ENCODE assay signal across 10 cellular contexts in the genomic region with DNA sequence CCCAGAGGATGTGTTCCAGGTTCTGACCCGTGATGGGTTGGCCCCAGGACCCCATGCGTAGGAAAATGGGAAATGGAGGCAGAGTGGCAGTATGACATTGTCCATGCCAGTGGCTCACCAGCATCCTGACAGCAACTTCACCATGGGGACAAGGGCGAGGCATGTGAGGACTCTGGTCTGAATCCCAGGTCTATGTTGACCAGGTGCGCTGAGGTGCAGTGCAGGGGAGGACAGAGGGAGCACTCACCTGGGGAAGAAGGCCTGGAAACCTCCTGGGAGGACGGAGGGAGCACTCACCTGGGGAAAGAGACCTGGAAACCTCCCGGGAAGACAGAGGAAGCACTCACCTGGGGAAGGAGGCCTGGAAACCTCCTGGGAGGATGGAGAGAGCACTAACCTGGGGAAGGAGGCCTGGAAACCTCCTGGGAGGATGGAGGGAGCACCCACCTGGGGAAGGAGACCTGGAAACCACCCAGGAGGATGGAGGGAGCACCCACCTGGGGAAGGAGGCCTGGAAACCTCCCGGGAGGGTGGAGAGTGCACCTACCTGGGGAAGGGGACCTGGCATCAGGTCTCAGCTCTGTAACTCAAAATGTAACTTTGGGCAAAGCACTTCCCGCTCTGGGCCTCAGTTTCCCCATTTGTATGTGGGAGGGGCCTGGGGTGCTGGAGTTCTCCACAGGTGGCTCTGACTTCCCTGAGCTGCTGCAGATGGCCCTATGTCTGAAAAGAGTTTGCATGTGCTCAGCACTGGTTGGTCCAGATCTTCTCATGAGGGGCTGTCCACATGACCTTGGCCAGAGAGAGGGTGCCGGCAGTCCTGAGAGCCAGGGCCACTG. TPM values are rescaled to one million over a fixed set of nuclear protein-coding genes. Genes with fewer than 3 reads are reported as not detected.
A peak's percentile ranks its signal among the peaks of the same experiment; 100 is the strongest.
DNase-seq lines count a peak whose midpoint lies in the region; ATAC-seq, FAIRE-seq and TF ChIP-seq lines count a peak whose summit lies in the region.
"Had no signal": no experiment of that assay in that cellular context is flagged by ENCODE, and none has a peak within 500 bp of the region (broad histone marks: within the 10 kb centered on the region; RNA-seq: fewer than 3 reads in every experiment).

No MANE protein-coding gene starts in this region.

- no peaks in the 10 kb centered on the region for H3K4me1 ChIP-seq in mucosa of descending colon (ENCODE audit: low read depth)

- peaks cover 8% of the 10 kb centered on the region for H3K27me3 Mint-ChIP-seq in activated naive CD8-positive, alpha-beta T cell treated with anti-CD3 and anti-CD28 coated beads, Interleukin-2, amount 10 ng/mL, durations not matched to agents 7 days and 5 days
- H3K27me3 Mint-ChIP-seq in activated naive CD8-positive, alpha-beta T cell treated with anti-CD3 and anti-CD28 coated beads, Interleukin-2, amount 50 U/mL, for 24 hours: no peaks in the 10 kb centered on the region

- peak overlapping the region; percentile 84 for H3K27ac Mint-ChIP-seq in activated naive CD8-positive, alpha-beta T cell treated with anti-CD3 and anti-CD28 coated beads, Interleukin-2, amount 10 ng/mL, durations not matched to agents 7 days and 5 days
- no peak overlapping the region for H3K27ac Mint-ChIP-seq in activated naive CD8-positive, alpha-beta T cell treated with anti-CD3 and anti-CD28 coated beads, Interleukin-2, amount 50 U/mL, for 24 hours
- H3K27ac Mint-ChIP-seq: T-helper 1 cell treated with Interleukin-12 subunit alpha and Interleukin-12 subunit beta and Interleukin-4 antibody, amounts not matched to agents 30 μg/mL and 1 μg/mL, for 36 hours had no signal

- H3K9me3 Mint-ChIP-seq in activated naive CD8-positive, alpha-beta T cell treated with anti-CD3 and anti-CD28 coated beads, Interleukin-2, amount 10 ng/mL, durations not matched to agents 7 days and 5 days: no peaks in the 10 kb centered on the region
- no peaks in the 10 kb centered on the region for H3K9me3 Mint-ChIP-seq in activated naive CD8-positive, alpha-beta T cell treated with anti-CD3 and anti-CD28 coated beads, Interleukin-2, amount 50 U/mL, for 24 hours
- H3K9me3 Mint-ChIP-seq: T-helper 1 cell treated with Interleukin-12 subunit alpha and Interleukin-12 subunit beta and Interleukin-4 antibody, amounts not matched to agents 30 μg/mL and 1 μg/mL, for 36 hours had no signal

- DNase-seq in activated naive CD8-positive, alpha-beta T cell treated with anti-CD3 and anti-CD28 coated beads, Interleukin-2, amount 10 ng/mL, durations not matched to agents 7 days and 5 days: no peak
- no peak for DNase-seq in activated naive CD8-positive, alpha-beta T cell treated with anti-CD3 and anti-CD28 coated beads, Interleukin-2, amount 50 U/mL, for 24 hours
- DNase-seq in astrocyte of the hippocampus (ENCODE audit: low read depth, low spot score) (peak; percentile 0), mucosa of descending colon (no peak), urothelium cell line (ENCODE audit: low spot score) (no peak), RCC 7860 (ENCODE audit: low spot score) (no peak), KG1 (lab: John Stamatoyannopoulos, UW) (no peak)
- DNase-seq: DMS53 had no signal

- no peak overlapping the region for H3K4me3 Mint-ChIP-seq in activated naive CD8-positive, alpha-beta T cell treated with anti-CD3 and anti-CD28 coated beads, Interleukin-2, amount 10 ng/mL, durations not matched to agents 7 days and 5 days
- no peak overlapping the region for H3K4me3 Mint-ChIP-seq in activated naive CD8-positive, alpha-beta T cell treated with anti-CD3 and anti-CD28 coated beads, Interleukin-2, amount 50 U/mL, for 24 hours
- H3K4me3 Mint-ChIP-seq: T-helper 1 cell treated with Interleukin-12 subunit alpha and Interleukin-12 subunit beta and Interleukin-4 antibody, amounts not matched to agents 30 μg/mL and 1 μg/mL, for 36 hours had no signal

- H3K4me1 Mint-ChIP-seq in activated naive CD8-positive, alpha-beta T cell treated with anti-CD3 and anti-CD28 coated beads, Interleukin-2, amount 10 ng/mL, durations not matched to agents 7 days and 5 days: peaks cover 28% of the 10 kb centered on the region
- peaks cover 19% of the 10 kb centered on the region for H3K4me1 Mint-ChIP-seq in activated naive CD8-positive, alpha-beta T cell treated with anti-CD3 and anti-CD28 coated beads, Interleukin-2, amount 50 U/mL, for 24 hours

- POLR2A ChIA-PET in activated naive CD8-positive, alpha-beta T cell treated with anti-CD3 and anti-CD28 coated beads, Interleukin-2, amount 10 ng/mL, durations not matched to agents 7 days and 5 days (lab: Charles Lee): interaction anchor here (0.6 kb wide), 2 partner anchors 8 to 95 kb away, joined by 3 read pairs; no protein-coding TSS in a partner anchor

- no peak for TF ChIP-seq CTCF in mucosa of descending colon (IDR thresholded peaks at IDR 0.05)

- intact Hi-C loops in mucosa of descending colon (cut with DNase I, micrococcal nuclease): no loop called here

- no peak for ATAC-seq in activated naive CD8-positive, alpha-beta T cell treated with anti-CD3 and anti-CD28 coated beads, Interleukin-2, amount 10 ng/mL, durations not matched to agents 7 days and 5 days (ENCODE audit: low read depth)
- ATAC-seq in activated naive CD8-positive, alpha-beta T cell treated with anti-CD3 and anti-CD28 coated beads, Interleukin-2, amount 50 U/mL, for 24 hours: no peak
- ATAC-seq in mucosa of descending colon: peak; percentile 16
- ATAC-seq in GM21360 (IDR thresholded peaks at IDR 0.05; ENCODE audit: unreplicated experiment): no peak

- no peaks in the 10 kb centered on the region for H3K9me3 ChIP-seq in mucosa of descending colon

- FAIRE-seq in urothelium cell line (lab: Jason Lieb, UNC) (peak; percentile 30), RCC 7860 (lab: Jason Lieb, UNC) (no peak)

- H3K36me3 Mint-ChIP-seq in activated naive CD8-positive, alpha-beta T cell treated with anti-CD3 and anti-CD28 coated beads, Interleukin-2, amount 10 ng/mL, durations not matched to agents 7 days and 5 days: no peaks in the 10 kb centered on the region
- H3K36me3 Mint-ChIP-seq in activated naive CD8-positive, alpha-beta T cell treated with anti-CD3 and anti-CD28 coated beads, Interleukin-2, amount 50 U/mL, for 24 hours (ENCODE audit: low read depth): no peaks in the 10 kb centered on the region

- H3K4me3 ChIP-seq in mucosa of descending colon: no peak overlapping the region

- H3K36me3 ChIP-seq in mucosa of descending colon (ENCODE audit: low read depth): no peaks in the 10 kb centered on the region

RNA-seq across cellular contexts. Expression of gene CACNA2D4, which starts 6.9 kb away (rescaled TPM):
- 10 to 100 TPM in 1 of 2 experiments, 1 to 10 TPM in 1; 8.0 to 10.4 TPM for total RNA-seq in activated naive CD8-positive, alpha-beta T cell treated with anti-CD3 and anti-CD28 coated beads, Interleukin-2, amount 10 ng/mL, durations not matched to agents 7 days and 5 days
- 1 to 10 TPM; 3.9 to 9.3 (median 4.8) TPM for total RNA-seq in mucosa of descending colon
